ENCODE assay signal across 11 cellular contexts in the genomic region with DNA sequence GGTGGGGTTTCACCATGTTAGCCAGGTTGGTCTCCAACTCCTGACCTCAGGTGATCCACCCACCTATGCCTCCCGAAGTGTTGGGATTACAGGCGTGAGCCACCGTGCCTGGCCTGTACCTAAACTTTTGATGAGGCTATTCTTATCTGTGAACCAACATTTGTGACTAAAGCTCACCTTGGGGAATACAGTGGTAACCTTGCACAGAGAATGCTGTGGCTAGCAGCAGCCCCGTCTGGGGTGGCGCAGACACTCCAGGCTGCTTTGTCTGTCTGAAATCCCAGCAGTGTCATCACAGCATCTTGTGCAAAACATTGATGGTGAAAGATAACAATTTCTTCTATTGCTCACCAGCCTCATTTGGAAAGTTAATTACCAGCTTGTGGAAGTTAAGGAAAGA. TPM values are rescaled to one million over a fixed set of nuclear protein-coding genes. Genes with fewer than 3 reads are reported as not detected.
DNase-seq lines count a peak whose midpoint lies in the region; ATAC-seq and TF ChIP-seq lines count a peak whose summit lies in the region.
"Had no signal": no experiment of that assay in that cellular context is flagged by ENCODE, and none has a peak within 500 bp of the region (broad histone marks: within the 10 kb centered on the region; RNA-seq: fewer than 3 reads in every experiment).

No MANE protein-coding gene starts in this region.

- DNase-seq in NK-92 treated with Interleukin-12 subunit alpha and Interleukin-12 subunit beta, amount 100 ng/mL, for 24 hours (lab: John Stamatoyannopoulos, UW): peak; percentile 3
- no peak for DNase-seq in NK-92 (lab: John Stamatoyannopoulos, UW; ENCODE audit: unreplicated experiment)
- peak; percentile 26 for DNase-seq in activated CD8-positive, alpha-beta memory T cell treated with anti-CD3 and anti-CD28 coated beads, Interleukin-2, amount 50 U/mL, for 4 hours
- DNase-seq in amniotic epithelial cell (ENCODE audit: low read depth): peak; percentile 41
- DNase-seq in stimulated activated CD8-positive, alpha-beta memory T cell treated with anti-CD3 and anti-CD28 coated beads, Interleukin-4, amount 100 ng/mL, for 48 hours: peak; percentile 46
- no peak for DNase-seq in kidney tubule cell (ENCODE audit: low spot score)
- no peak for DNase-seq in dorsolateral prefrontal cortex
- DNase-seq: NCI-H1092, NCI-H2227 treated with DMSO at 0.1 percent for 48 hours had no signal

- H3K27ac ChIP-seq in dorsolateral prefrontal cortex: no peak overlapping the region
- H3K27ac ChIP-seq: 22Rv1 had no signal

- intact Hi-C loops in dorsolateral prefrontal cortex (cut with DNase I): loop anchor here (2.0 to 10.0 kb wide), 5 partner anchors 40 to 367 kb away; no protein-coding TSS in a partner anchor

- no peak overlapping the region for H3K4me3 ChIP-seq in dorsolateral prefrontal cortex

- H3K27me3 ChIP-seq in dorsolateral prefrontal cortex: no peaks in the 10 kb centered on the region

- no peak for TF ChIP-seq CTCF in dorsolateral prefrontal cortex (IDR thresholded peaks at IDR 0.05 in 54 of 56, conservative IDR thresholded peaks at IDR 0.05 in 2 of 56; ENCODE audit: low read depth in 1 of 56, partially characterized antibody in 56 of 56)

- ATAC-seq in GM18858 (IDR thresholded peaks at IDR 0.05; ENCODE audit: unreplicated experiment): no peak

RNA-seq across cellular contexts. Expression of gene CMTM8, which starts 58.9 kb away (rescaled TPM):
- 10 to 100 TPM in 1 of 120 experiments, 1 to 10 TPM in 117, under 1 TPM in 2; 0.81 to 11.7 (median 3.1) TPM for total RNA-seq in dorsolateral prefrontal cortex

Comparison
In these comparisons a context has a peak if more than half of its experiments do, and no peak if none do; other contexts are left out.
1. DNase-seq: peak in NK-92 treated with Interleukin-12 subunit alpha and Interleukin-12 subunit beta, amount 100 ng/mL, for 24 hours (single experiment), activated CD8-positive, alpha-beta memory T cell treated with anti-CD3 and anti-CD28 coated beads, Interleukin-2, amount 50 U/mL, for 4 hours (single experiment), amniotic epithelial cell (single experiment) and stimulated activated CD8-positive, alpha-beta memory T cell treated with anti-CD3 and anti-CD28 coated beads, Interleukin-4, amount 100 ng/mL, for 48 hours (single experiment); none in NK-92 (single experiment), kidney tubule cell (single experiment) and dorsolateral prefrontal cortex (0 of 10).